ENCODE assay signal across 15 cellular contexts in genomic region chr17:42700890-42701289, GRCh38. TPM values are rescaled to one million over a fixed set of nuclear protein-coding genes. Genes with fewer than 3 reads are reported as not detected.
DNase-seq lines count a peak whose midpoint lies in the region; ATAC-seq lines count a peak whose summit lies in the region.
"Had no signal": no experiment of that assay in that cellular context is flagged by ENCODE, and none has a peak within 500 bp of the region (broad histone marks: within the 10 kb centered on the region; RNA-seq: fewer than 3 reads in every experiment).

No MANE protein-coding gene starts in this region.

- H3K4me1 Mint-ChIP-seq in activated CD8-positive, alpha-beta memory T cell treated with anti-CD3 and anti-CD28 coated beads, Interleukin-2, amount 10 ng/mL, durations not matched to agents 7 days and 5 days: peaks cover 20% of the 10 kb centered on the region

- no peaks in the 10 kb centered on the region for H3K9me3 Mint-ChIP-seq in activated CD8-positive, alpha-beta memory T cell treated with anti-CD3 and anti-CD28 coated beads, Interleukin-2, amount 10 ng/mL, durations not matched to agents 7 days and 5 days (ENCODE audit: low read depth)
- H3K9me3 Mint-ChIP-seq: CD8-positive, alpha-beta memory T cell had no signal

- no peaks in the 10 kb centered on the region for H3K27me3 Mint-ChIP-seq in activated CD8-positive, alpha-beta memory T cell treated with anti-CD3 and anti-CD28 coated beads, Interleukin-2, amount 10 ng/mL, durations not matched to agents 7 days and 5 days

- CTCF ChIA-PET in activated CD8-positive, alpha-beta memory T cell treated with anti-CD3 and anti-CD28 coated beads, Interleukin-2, amount 10 ng/mL, durations not matched to agents 7 days and 5 days (lab: Charles Lee): no interaction called here

- no peak overlapping the region for H3K4me3 Mint-ChIP-seq in activated CD8-positive, alpha-beta memory T cell treated with anti-CD3 and anti-CD28 coated beads, Interleukin-2, amount 10 ng/mL, durations not matched to agents 7 days and 5 days
- H3K4me3 Mint-ChIP-seq: CD8-positive, alpha-beta memory T cell had no signal

- peak; percentile 42 for DNase-seq in activated CD8-positive, alpha-beta memory T cell treated with anti-CD3 and anti-CD28 coated beads, Interleukin-2, amount 50 U/mL, for 48 hours
- DNase-seq in activated CD8-positive, alpha-beta memory T cell treated with anti-CD3 and anti-CD28 coated beads, Interleukin-2, amount 10 ng/mL, durations not matched to agents 7 days and 5 days: no peak
- DNase-seq in left colon: no peak
- DNase-seq in sciatic nerve (ENCODE audit: low spot score): no peak
- DNase-seq in GM19238 (ENCODE audit: insufficient read length, low spot score): no peak
- no peak for DNase-seq in NCI-H345 treated with DMSO at 0.1 percent for 48 hours (lab: John Stamatoyannopoulos, UW; ENCODE audit: unreplicated experiment)
- DNase-seq: 8988T; AML-193; Caco-2; CD8-positive, alpha-beta memory T cell; DND-41; GDM1; HCEC 1CT had no signal

- no peak overlapping the region for H3K27ac Mint-ChIP-seq in activated CD8-positive, alpha-beta memory T cell treated with anti-CD3 and anti-CD28 coated beads, Interleukin-2, amount 10 ng/mL, durations not matched to agents 7 days and 5 days
- H3K27ac Mint-ChIP-seq: CD8-positive, alpha-beta memory T cell had no signal

- peaks cover 35% of the 10 kb centered on the region for H3K36me3 Mint-ChIP-seq in activated CD8-positive, alpha-beta memory T cell treated with anti-CD3 and anti-CD28 coated beads, Interleukin-2, amount 10 ng/mL, durations not matched to agents 7 days and 5 days

- no peak for ATAC-seq in activated CD8-positive, alpha-beta memory T cell treated with anti-CD3 and anti-CD28 coated beads, Interleukin-2, amount 10 ng/mL, durations not matched to agents 7 days and 5 days
- peak; percentile 34 for ATAC-seq in left colon
- ATAC-seq in sciatic nerve: peak; percentile 51
- ATAC-seq in GM21381 (IDR thresholded peaks at IDR 0.05; ENCODE audit: unreplicated experiment): no peak
- ATAC-seq: HepG2 had no signal

- intact Hi-C loops in left colon (cut with DNase I, micrococcal nuclease) (no loop called here), sciatic nerve (cut with DNase I) (no loop called here)

RNA-seq across cellular contexts. Expression of gene CNTNAP1, which starts 18.6 kb away (rescaled TPM):
- 1 to 10 TPM in 1 of 2 experiments, under 1 TPM in 1; 0.61 to 1.9 TPM for total RNA-seq in activated CD8-positive, alpha-beta memory T cell treated with anti-CD3 and anti-CD28 coated beads, Interleukin-2, amount 10 ng/mL, durations not matched to agents 7 days and 5 days
- total RNA-seq in left colon (1 to 10 TPM; 1.2 to 4.6 TPM), sciatic nerve (12.9 TPM)

RNA-seq across cellular contexts. Expression of gene CCR10, which starts 19.2 kb away (rescaled TPM):
- under 1 TPM in 1 of 2 experiments, not detected in 1; 0.45 TPM for total RNA-seq in activated CD8-positive, alpha-beta memory T cell treated with anti-CD3 and anti-CD28 coated beads, Interleukin-2, amount 10 ng/mL, durations not matched to agents 7 days and 5 days
- 1 to 10 TPM in 1 of 2 donors, under 1 TPM in 1; 0.58 to 2.4 TPM for total RNA-seq in left colon
- total RNA-seq in sciatic nerve: 3.5 TPM

RNA-seq across cellular contexts. Expression of gene PLEKHH3, which starts 24.1 kb away (rescaled TPM):
- 1 to 10 TPM; 1.3 to 1.4 TPM for total RNA-seq in activated CD8-positive, alpha-beta memory T cell treated with anti-CD3 and anti-CD28 coated beads, Interleukin-2, amount 10 ng/mL, durations not matched to agents 7 days and 5 days
- total RNA-seq in left colon (10 to 100 TPM; 15.0 to 16.6 TPM), sciatic nerve (40.3 TPM)

RNA-seq across cellular contexts. Expression of gene TUBG2, which starts 41.8 kb away (rescaled TPM):
- 10 to 100 TPM; 13.5 to 14.6 TPM for total RNA-seq in activated CD8-positive, alpha-beta memory T cell treated with anti-CD3 and anti-CD28 coated beads, Interleukin-2, amount 10 ng/mL, durations not matched to agents 7 days and 5 days
- total RNA-seq in left colon (1 to 10 TPM; 4.4 to 7.7 TPM), sciatic nerve (46.8 TPM)

RNA-seq across cellular contexts. Expression of gene EZH1, which starts 44.0 kb away (rescaled TPM):
- total RNA-seq in activated CD8-positive, alpha-beta memory T cell treated with anti-CD3 and anti-CD28 coated beads, Interleukin-2, amount 10 ng/mL, durations not matched to agents 7 days and 5 days: 10 to 100 TPM; 39.9 to 46.5 TPM
- total RNA-seq in left colon (10 to 100 TPM; 24.9 to 28.0 TPM), sciatic nerve (105 TPM)

Comparison
In these comparisons a context has a peak if more than half of its experiments do, and no peak if none do; other contexts are left out.
1. ATAC-seq: peak in left colon (single experiment) and sciatic nerve (single experiment); none in activated CD8-positive, alpha-beta memory T cell treated with anti-CD3 and anti-CD28 coated beads, Interleukin-2, amount 10 ng/mL, durations not matched to agents 7 days and 5 days (single experiment) and GM21381 (single experiment).
2. RNA of gene PLEKHH3, which starts 24.1 kb away (total RNA-seq): 40.3 TPM in sciatic nerve (single experiment) and 15.0 to 16.6 TPM in left colon; 1.3 to 1.4 TPM in activated CD8-positive, alpha-beta memory T cell treated with anti-CD3 and anti-CD28 coated beads, Interleukin-2, amount 10 ng/mL, durations not matched to agents 7 days and 5 days; every median in the first group is over 4 times any median in the second.